ENCODE assay signal across 16 cellular contexts in the genomic region with DNA sequence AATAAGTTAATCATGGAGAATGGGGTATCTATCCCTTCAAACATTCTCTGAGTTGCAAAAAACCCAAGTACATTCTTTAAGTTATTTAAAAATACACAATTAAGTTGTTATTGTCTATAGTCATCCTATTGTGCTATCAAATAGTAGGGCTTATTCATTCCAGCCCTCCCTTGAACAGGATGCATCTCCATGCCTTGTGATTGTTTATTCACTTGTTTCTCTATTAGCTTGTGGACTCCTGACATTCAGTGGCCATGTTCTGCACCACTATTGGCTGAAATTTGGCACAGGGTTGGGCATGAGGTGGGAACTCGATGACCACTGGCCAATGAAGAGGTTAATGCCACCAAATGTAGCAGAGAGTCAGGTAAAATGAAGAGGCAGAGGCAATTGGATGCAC.
DNase-seq lines count a peak whose midpoint lies in the region; ATAC-seq, FAIRE-seq and TF ChIP-seq lines count a peak whose summit lies in the region.
"Had no signal": no experiment of that assay in that cellular context is flagged by ENCODE, and none has a peak within 500 bp of the region (broad histone marks: within the 10 kb centered on the region; RNA-seq: fewer than 3 reads in every experiment).

No MANE protein-coding gene starts in this region.

- no peak for TF ChIP-seq POLR2A in vagina (IDR thresholded peaks at IDR 0.05)

- ATAC-seq in GM18867 (IDR thresholded peaks at IDR 0.05; ENCODE audit: unreplicated experiment): peak; percentile 6
- peak; percentile 22 for ATAC-seq in HG02852 (IDR thresholded peaks at IDR 0.05; ENCODE audit: unreplicated experiment)
- ATAC-seq in RWPE2 (ENCODE audit: low read depth): no peak
- ATAC-seq in HG02588 (IDR thresholded peaks at IDR 0.05; ENCODE audit: unreplicated experiment): no peak
- ATAC-seq in HG02763 (IDR thresholded peaks at IDR 0.05; ENCODE audit: unreplicated experiment): no peak
- ATAC-seq: Right ventricle myocardium inferior, SK-N-SH treated with all-trans-retinoic acid at 6 μM for 48 hours had no signal

- no peaks in the 10 kb centered on the region for H3K36me3 ChIP-seq in RWPE2 (ENCODE audit: low read depth)
- H3K36me3 ChIP-seq in keratinocyte (ENCODE audit: control insufficient read depth in 2 of 2, extremely low read depth in 1 of 2, insufficient read depth in 2 of 2, low read length in 2 of 2): no peaks in the 10 kb centered on the region
- no peaks in the 10 kb centered on the region for H3K36me3 ChIP-seq in vagina
- H3K36me3 ChIP-seq: HAP-1 had no signal

- H3K9me3 ChIP-seq in RWPE2 (ENCODE audit: severe bottlenecking) (no peaks in the 10 kb centered on the region), keratinocyte (ENCODE audit: control insufficient read depth, low read depth, low read length) (no peaks in the 10 kb centered on the region), vagina (no peaks in the 10 kb centered on the region)
- H3K9me3 ChIP-seq: Caco-2, HAP-1 had no signal

- H3K4me2 ChIP-seq in keratinocyte (ENCODE audit: control insufficient read depth, extremely low read depth, insufficient read depth, low read depth, low read length): peak overlapping the region; percentile 22

- TF ChIP-seq CTCF in RWPE2 (IDR thresholded peaks at IDR 0.05; ENCODE audit: poor library complexity, severe bottlenecking) (no peak), keratinocyte (optimal IDR thresholded peaks at IDR 0.05 in 1 of 3, IDR thresholded peaks at IDR 0.05 in 1 of 3, conservative IDR thresholded peaks at IDR 0.05 in 1 of 3; ENCODE audit: extremely low read depth in 1 of 3, insufficient read depth in 2 of 3, low read length in 3 of 3) (no peak), vagina (IDR thresholded peaks at IDR 0.05) (no peak)

- H3K27ac ChIP-seq in RWPE2 (ENCODE audit: poor library complexity, severe bottlenecking): peak overlapping the region; percentile 47
- H3K27ac ChIP-seq in keratinocyte (ENCODE audit: control insufficient read depth, insufficient read depth, low read length): peak overlapping the region; percentile 0
- no peak overlapping the region for H3K27ac ChIP-seq in vagina

- no peaks in the 10 kb centered on the region for H4K20me1 ChIP-seq in keratinocyte (ENCODE audit: control insufficient read depth, extremely low read depth, insufficient read depth, low read length)

- H3K4me3 ChIP-seq in RWPE2 (ENCODE audit: severe bottlenecking) (no peak overlapping the region), keratinocyte (ENCODE audit: control insufficient read depth in 2 of 3, extremely low read depth in 1 of 3, insufficient read depth in 2 of 3, low read depth in 1 of 3, low read length in 3 of 3) (no peak overlapping the region), vagina (no peak overlapping the region)
- H3K4me3 ChIP-seq: HAP-1 had no signal

- DNase-seq in RWPE2 (ENCODE audit: low spot score) (no peak), keratinocyte (ENCODE audit: low read depth, low spot score) (no peak), vagina (ENCODE audit: extremely low spot score in 2 of 2) (no peak)
- DNase-seq: NCI-H1048, NCI-H146, NCI-H2227 treated with DMSO at 0.1 percent for 48 hours, NCI-H524 treated with DMSO at 0.1 percent for 48 hours had no signal

- H2AFZ ChIP-seq in keratinocyte (ENCODE audit: control insufficient read depth, low read length): no peak overlapping the region

- FAIRE-seq in keratinocyte (lab: Jason Lieb, UNC): no peak
- FAIRE-seq: HTR-8/SVneo had no signal

- intact Hi-C loops in vagina (cut with DNase I): no loop called here

- no peaks in the 10 kb centered on the region for H3K27me3 ChIP-seq in RWPE2 (ENCODE audit: insufficient read depth, poor library complexity, severe bottlenecking)
- peaks cover 6% of the 10 kb centered on the region for H3K27me3 ChIP-seq in keratinocyte (ENCODE audit: control insufficient read depth, extremely low read depth, insufficient read depth, low read length)
- H3K27me3 ChIP-seq in vagina: no peaks in the 10 kb centered on the region

- dilution Hi-C loops in keratinocyte (cut with MboI; ENCODE audit: extremely low pct_ligation_motif_present, low sequenced_read_pairs): no loop called here

- H3K79me2 ChIP-seq in keratinocyte (ENCODE audit: control insufficient read depth, insufficient read depth, low read length): no peaks in the 10 kb centered on the region

- H3K9ac ChIP-seq in keratinocyte (ENCODE audit: control insufficient read depth, extremely low read depth, insufficient read depth, low read length): no peak overlapping the region

- H3K9me1 ChIP-seq in keratinocyte (ENCODE audit: control insufficient read depth, extremely low read depth, insufficient read depth, low read length): peaks cover 4% of the 10 kb centered on the region

- H3K4me1 ChIP-seq in RWPE2 (ENCODE audit: insufficient read depth, poor library complexity, severe bottlenecking) (peaks cover 10% of the 10 kb centered on the region), keratinocyte (ENCODE audit: control insufficient read depth, extremely low read depth, insufficient read depth, low read length) (peaks cover 20% of the 10 kb centered on the region), vagina (peaks cover 12% of the 10 kb centered on the region)
- H3K4me1 ChIP-seq: Caco-2, HAP-1 had no signal

Comparison
In these comparisons a context has a peak if more than half of its experiments do, and no peak if none do; other contexts are left out.
1. ATAC-seq: peak in GM18867 (single experiment) and HG02852 (single experiment); none in RWPE2 (single experiment), HG02588 (single experiment) and HG02763 (single experiment).